Comparison of ENCODE assay signal across 28 cellular contexts in the genomic region with DNA sequence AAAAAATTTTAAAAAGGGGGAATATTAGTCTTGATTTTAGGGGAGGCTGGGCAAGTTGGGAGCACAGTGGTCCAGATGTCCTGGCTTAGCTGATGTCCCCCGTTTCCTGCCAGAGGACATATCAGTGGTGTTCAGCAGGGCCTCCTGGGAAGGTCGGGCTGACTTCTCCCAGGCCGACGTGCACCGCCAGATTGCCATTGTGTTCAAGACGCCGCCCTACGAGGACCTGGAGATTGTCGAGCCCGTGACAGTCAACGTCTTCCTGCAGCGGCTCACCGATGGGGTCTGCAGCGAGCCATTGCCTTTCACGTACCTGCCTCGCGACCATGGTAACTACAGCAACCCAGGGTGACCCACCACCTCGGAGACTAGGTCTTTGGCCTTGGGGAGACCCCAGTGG. TPM values are rescaled to one million over a fixed set of nuclear protein-coding genes. Genes with fewer than 3 reads are reported as not detected.
"Had no signal": no experiment of that assay in that cellular context is flagged by ENCODE, and none has a peak within 500 bp of the region (broad histone marks: within the 10 kb centered on the region; RNA-seq: fewer than 3 reads in every experiment).

No MANE protein-coding gene starts in this region.

- H3K4me2 ChIP-seq: hepatocyte had no signal

- H3K27ac ChIP-seq: colonic mucosa, esophagus muscularis mucosa, foreskin keratinocyte, gastroesophageal sphincter, heart left ventricle, hepatocyte, prostate gland, skin epidermis, spleen, testis, tibial artery, upper lobe of left lung had no signal

- H3K27me3 Mint-ChIP-seq: naive B cell; natural killer cell treated with Interleukin-12 subunit alpha and Interleukin-12 subunit beta and Interleukin-15 and Interleukin-18, amount 100 ng/mL, for 72 hours; stimulated activated memory B cell treated with anti-CD40 and anti-IgM and Interleukin-4, amounts not matched to agents 10 μg/mL and 1 μg/mL and 100 μg/mL, for 72 hours had no signal

- H3K4me1 Mint-ChIP-seq: mesothelial cell of epicardium; neural crest cell; stimulated activated memory B cell treated with anti-CD40 and anti-IgM and Interleukin-4, amounts not matched to agents 10 μg/mL and 1 μg/mL and 100 μg/mL, for 72 hours had no signal

- H3K9me3 ChIP-seq: colonic mucosa, mucosa of descending colon, prostate gland, testis, tibial artery, upper lobe of left lung had no signal

- H3K79me2 ChIP-seq: hepatocyte had no signal

- H3K4me1 ChIP-seq: colonic mucosa, esophagus muscularis mucosa, foreskin keratinocyte, gastroesophageal sphincter, heart left ventricle, prostate gland, spleen, testis, tibial artery, upper lobe of left lung had no signal

- H3K36me3 ChIP-seq: prostate gland had no signal

- DNase-seq: colonic mucosa; dermis blood vessel endothelial cell; effector memory CD4-positive, alpha-beta T cell; foreskin keratinocyte; heart left ventricle; kidney; mesenchymal stem cell; mucosa of descending colon; naive B cell; right cardiac atrium; spleen; stimulated activated CD4-positive, alpha-beta T cell treated with anti-CD3 and anti-CD28 coated beads, Interleukin-4, amount 100 ng/mL, for 4 hours; stimulated activated naive CD8-positive, alpha-beta T cell treated with anti-CD3 and anti-CD28 coated beads, Interleukin-15, Interleukin-2, amounts not matched to agents 100 U/mL and 50 U/mL, for 24 hours; substantia nigra; testis; tibial artery; upper lobe of left lung had no signal

- H3K4me3 ChIP-seq: colonic mucosa, esophagus muscularis mucosa, gastroesophageal sphincter, heart left ventricle, hepatocyte, lung, mucosa of descending colon, prostate gland, skin epidermis, spleen, testis, tibial artery, upper lobe of left lung had no signal

- H3K27ac Mint-ChIP-seq: mesothelial cell of epicardium had no signal

- H3K27me3 ChIP-seq: colonic mucosa, esophagus muscularis mucosa, foreskin keratinocyte, gastroesophageal sphincter, heart left ventricle, hepatocyte, spleen, testis, tibial artery, upper lobe of left lung had no signal

- H3K4me3 Mint-ChIP-seq: mesothelial cell of epicardium; natural killer cell treated with Interleukin-12 subunit alpha and Interleukin-12 subunit beta and Interleukin-15 and Interleukin-18, amount 100 ng/mL, for 72 hours; neural crest cell; stimulated activated memory B cell treated with anti-CD40 and anti-IgM and Interleukin-4, amounts not matched to agents 10 μg/mL and 1 μg/mL and 100 μg/mL, for 72 hours had no signal

- H3K9me3 Mint-ChIP-seq: mesothelial cell of epicardium; natural killer cell treated with Interleukin-12 subunit alpha and Interleukin-12 subunit beta and Interleukin-15 and Interleukin-18, amount 100 ng/mL, for 72 hours; neural crest cell; stimulated activated memory B cell treated with anti-CD40 and anti-IgM and Interleukin-4, amounts not matched to agents 10 μg/mL and 1 μg/mL and 100 μg/mL, for 72 hours had no signal

- H2AFZ ChIP-seq: hepatocyte had no signal

RNA-seq across cellular contexts. Expression of a gene that starts 43.9 kb away (rescaled TPM):
- total RNA-seq: fibroblast of lung, hepatocyte had no signal
